Comparison of ENCODE assay signal across 8 cellular contexts in genomic region chr17:41647940-41648410, GRCh38. TPM values are rescaled to one million over a fixed set of nuclear protein-coding genes. Genes with fewer than 3 reads are reported as not detected.
DNase-seq lines count a peak whose midpoint lies in the region; ATAC-seq and TF ChIP-seq lines count a peak whose summit lies in the region.

No MANE protein-coding gene starts in this region.

- H3K27ac Mint-ChIP-seq in stimulated activated naive CD8-positive, alpha-beta T cell treated with anti-CD3 and anti-CD28 coated beads, Interleukin-15, Interleukin-2, amounts not matched to agents 100 ng/mL and 50 ng/mL, for 24 hours = no peak overlapping the region

- no peaks in the 10 kb centered on the region for H3K9me2 ChIP-seq in Karpas-422 (replicated peaks; ENCODE audit: insufficient read depth, low read length)
- H3K9me2 ChIP-seq in neural cell (ENCODE audit: insufficient read depth, low read length) = no peaks in the 10 kb centered on the region

- ATAC-seq in foreskin keratinocyte = peak; percentile 13
- ATAC-seq in HG03159 (IDR thresholded peaks at IDR 0.05; ENCODE audit: unreplicated experiment) = no peak

- no peaks in the 10 kb centered on the region for H3F3A ChIP-seq in neural cell (ENCODE audit: insufficient read depth, low read length, poor library complexity, severe bottlenecking)

- DNase-seq in GDM1 (lab: John Stamatoyannopoulos, UW) = peak; percentile 72
- peak; percentile 92 for DNase-seq in Karpas-422
- peak; percentile 5 for DNase-seq in SHP77 treated with DMSO at 0.1 percent for 48 hours (lab: John Stamatoyannopoulos, UW)
- peak; percentile 62 for DNase-seq in activated gamma-delta T cell (lab: John Stamatoyannopoulos, UW)
- peak in 1 of 2 donors; percentile 67 for DNase-seq in foreskin keratinocyte

- peaks cover 10% of the 10 kb centered on the region for H3K4me1 Mint-ChIP-seq in stimulated activated naive CD8-positive, alpha-beta T cell treated with anti-CD3 and anti-CD28 coated beads, Interleukin-15, Interleukin-2, amounts not matched to agents 100 ng/mL and 50 ng/mL, for 24 hours (ENCODE audit: low read depth)

- no peaks in the 10 kb centered on the region for H3K79me2 ChIP-seq in Karpas-422 (ENCODE audit: low read length)
- H3K79me2 ChIP-seq in neural cell (replicated peaks; ENCODE audit: insufficient read depth, low read length) = no peaks in the 10 kb centered on the region

- H3K27me3 Mint-ChIP-seq in stimulated activated naive CD8-positive, alpha-beta T cell treated with anti-CD3 and anti-CD28 coated beads, Interleukin-15, Interleukin-2, amounts not matched to agents 100 ng/mL and 50 ng/mL, for 24 hours = no peaks in the 10 kb centered on the region

- no peaks in the 10 kb centered on the region for H3K9me3 Mint-ChIP-seq in stimulated activated naive CD8-positive, alpha-beta T cell treated with anti-CD3 and anti-CD28 coated beads, Interleukin-15, Interleukin-2, amounts not matched to agents 100 ng/mL and 50 ng/mL, for 24 hours

- TF ChIP-seq RAD21 in neural cell (conservative IDR thresholded peaks at IDR 0.05) = peak; percentile 87

- TF ChIP-seq EP300 in neural cell (conservative IDR thresholded peaks at IDR 0.05; ENCODE audit: poor library complexity, severe bottlenecking) = no peak

- H3K9me3 ChIP-seq in Karpas-422 (ENCODE audit: low read length) = no peaks in the 10 kb centered on the region
- no peaks in the 10 kb centered on the region for H3K9me3 ChIP-seq in neural cell (ENCODE audit: low read length)

- no peaks in the 10 kb centered on the region for H3K36me3 ChIP-seq in Karpas-422 (ENCODE audit: insufficient read depth, low read length)
- no peaks in the 10 kb centered on the region for H3K36me3 ChIP-seq in neural cell (ENCODE audit: insufficient read depth, low read length)

- H3K9ac ChIP-seq in Karpas-422 (ENCODE audit: low read length) (peak overlapping the region; percentile 29; the same call in 1 of the 2 replicates), neural cell (ENCODE audit: low read length) (peak overlapping the region; percentile 20)

- H3K27me3 ChIP-seq in Karpas-422 (ENCODE audit: low read length) (no peaks in the 10 kb centered on the region), foreskin keratinocyte (no peaks in the 10 kb centered on the region), neural cell (ENCODE audit: insufficient read depth, low read depth, low read length) (peaks cover 4% of the 10 kb centered on the region)

- TF ChIP-seq CTCF in foreskin keratinocyte (conservative IDR thresholded peaks at IDR 0.05) (peak; percentile 98), neural cell (IDR thresholded peaks at IDR 0.05; ENCODE audit: poor library complexity, severe bottlenecking) (peak; percentile 92)

- H3K4me1 ChIP-seq in Karpas-422 (ENCODE audit: low read length) = peaks cover 10% of the 10 kb centered on the region
- peaks cover 34% of the 10 kb centered on the region for H3K4me1 ChIP-seq in foreskin keratinocyte

- H3K27ac ChIP-seq in Karpas-422 (ENCODE audit: low read length) (no peak overlapping the region), foreskin keratinocyte (peak overlapping the region; percentile 97), neural cell (ENCODE audit: low read length) (no peak overlapping the region)

- H3K4me3 ChIP-seq in Karpas-422 (ENCODE audit: low read length) = no peak overlapping the region
- peak overlapping the region; percentile 56 for H3K4me3 ChIP-seq in neural cell (ENCODE audit: low read length)

- H2AFZ ChIP-seq in Karpas-422 (ENCODE audit: low read length) (no peak overlapping the region), neural cell (ENCODE audit: low read depth, low read length) (no peak overlapping the region)

- H3K4me3 Mint-ChIP-seq in stimulated activated naive CD8-positive, alpha-beta T cell treated with anti-CD3 and anti-CD28 coated beads, Interleukin-15, Interleukin-2, amounts not matched to agents 100 ng/mL and 50 ng/mL, for 24 hours = peak overlapping the region; percentile 15

- H4K20me1 ChIP-seq in Karpas-422 (ENCODE audit: insufficient read depth, low read depth, low read length) = no peaks in the 10 kb centered on the region
- no peaks in the 10 kb centered on the region for H4K20me1 ChIP-seq in neural cell (ENCODE audit: insufficient read depth)

- no peaks in the 10 kb centered on the region for H3K36me3 Mint-ChIP-seq in stimulated activated naive CD8-positive, alpha-beta T cell treated with anti-CD3 and anti-CD28 coated beads, Interleukin-15, Interleukin-2, amounts not matched to agents 100 ng/mL and 50 ng/mL, for 24 hours (ENCODE audit: low read depth)

- peak overlapping the region; percentile 53 for H3K4me2 ChIP-seq in Karpas-422 (ENCODE audit: low read depth, low read length, poor library complexity, severe bottlenecking)
- H3K4me2 ChIP-seq in neural cell (ENCODE audit: low read length) = no peak overlapping the region

TF ChIP-seq in neural cell, 6 proteins besides CTCF, POLR2A, EP300 and RAD21:
- TF ChIP-seq SMC3 (conservative IDR thresholded peaks at IDR 0.05; ENCODE audit: poor library complexity) = peak; percentile 93
- no peak for TF ChIP-seq REST (IDR thresholded peaks at IDR 0.05; ENCODE audit: borderline replicate concordance)

RNA-seq across cellular contexts. Expression of gene KRT17, which starts 23.6 kb away (rescaled TPM):
- total RNA-seq in Karpas-422 (2014; rRNA removed; shearing (Covaris generic); ENCODE audit: low replicate concordance) = not detected in 2 replicates
- total RNA-seq in foreskin keratinocyte = 3,495 and 3,975 TPM in 2 replicates
- 3,974 and 4,528 TPM in 2 replicates for polyA plus RNA-seq in foreskin keratinocyte
- polyA plus RNA-seq in neural cell = 0.78 TPM in 1 of 2 replicates, not detected in the other
- polyA minus RNA-seq in neural cell = not detected in 2 replicates

RNA-seq across cellular contexts. Expression of gene KRT16, which starts 35.4 kb away (rescaled TPM):
- not detected in 2 replicates for total RNA-seq in Karpas-422 (2014; rRNA removed; shearing (Covaris generic); ENCODE audit: low replicate concordance)
- total RNA-seq in foreskin keratinocyte = 115 and 208 TPM in 2 replicates
- polyA plus RNA-seq in foreskin keratinocyte (132 and 240 TPM in 2 replicates), neural cell (not detected in 2 replicates)
- polyA minus RNA-seq in neural cell = not detected in 2 replicates

RNA-seq across cellular contexts. Expression of gene EIF1, which starts 40.7 kb away (rescaled TPM):
- total RNA-seq in Karpas-422 (2014; rRNA removed; shearing (Covaris generic); ENCODE audit: low replicate concordance) = 101 and 172 TPM in 2 replicates
- total RNA-seq in foreskin keratinocyte = 346 and 364 TPM in 2 replicates
- polyA plus RNA-seq in foreskin keratinocyte (1,004 and 1,032 TPM in 2 replicates), neural cell (257 and 258 TPM in 2 replicates)
- 199 and 224 TPM in 2 replicates for polyA minus RNA-seq in neural cell

Comparison
In these comparisons a context has a peak if more than half of its experiments do, and no peak if none do; other contexts are left out.
1. RNA of gene KRT17, which starts 23.6 kb away (total RNA-seq): 3,495 to 3,975 TPM in foreskin keratinocyte; not detected in Karpas-422; every median in the first group is over 1,000 times any median in the second.
2. RNA of gene KRT16, which starts 35.4 kb away (total RNA-seq): 115 to 208 TPM in foreskin keratinocyte; not detected in Karpas-422; every median in the first group is over 100 times any median in the second.